ENCODE assay signal across 13 cellular contexts in the genomic region with DNA sequence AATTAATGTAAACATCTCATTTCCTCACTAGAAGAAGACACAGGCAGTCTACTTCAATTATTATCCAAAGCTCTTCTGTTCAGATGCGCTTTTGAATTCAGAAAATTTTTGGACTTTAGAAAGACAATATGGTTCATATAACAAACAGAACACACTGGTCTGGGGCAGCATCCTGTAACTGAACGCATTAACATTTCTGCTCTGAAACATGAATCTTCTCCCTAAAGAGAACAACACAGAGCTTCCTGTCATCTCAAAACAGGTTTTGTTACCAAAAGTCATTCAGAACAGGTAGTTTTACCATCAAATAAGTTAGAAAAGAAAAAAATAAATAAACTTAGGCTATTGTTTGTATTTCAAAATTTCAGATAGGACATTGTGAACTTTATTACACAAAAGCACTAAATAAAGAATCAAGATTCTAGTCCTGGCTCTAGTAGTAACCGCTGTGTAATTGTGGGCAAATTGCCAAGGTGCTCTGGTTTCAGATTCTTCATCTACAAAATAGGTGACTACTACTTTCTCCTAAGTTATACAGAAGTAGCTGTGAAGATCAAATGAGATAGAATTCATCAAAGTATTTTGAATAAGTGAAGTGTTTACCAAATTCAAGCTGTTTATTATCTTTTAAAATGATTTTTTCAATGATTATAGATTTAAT.
DNase-seq lines count a peak whose midpoint lies in the region; ATAC-seq and TF ChIP-seq lines count a peak whose summit lies in the region.
"Had no signal": no experiment of that assay in that cellular context is flagged by ENCODE, and none has a peak within 500 bp of the region (broad histone marks: within the 10 kb centered on the region; RNA-seq: fewer than 3 reads in every experiment).

No MANE protein-coding gene starts in this region.

- no peaks in the 10 kb centered on the region for H3K9me3 ChIP-seq in left lung
- H3K9me3 ChIP-seq in HAP-1 = no peaks in the 10 kb centered on the region

- H3K4me3 ChIP-seq in GM12865 (ENCODE audit: low read depth, low read length) = no peak overlapping the region
- H3K4me3 ChIP-seq in brain microvascular endothelial cell (ENCODE audit: low read depth, low read length) = no peak overlapping the region
- no peak overlapping the region for H3K4me3 ChIP-seq in left lung
- H3K4me3 ChIP-seq in HAP-1 = no peak overlapping the region

- H3K27ac ChIP-seq in brain microvascular endothelial cell (no peak overlapping the region), left lung (no peak overlapping the region)
- H3K27ac ChIP-seq: 22Rv1 had no signal

- H3K27me3 Mint-ChIP-seq in T-helper 2 cell treated with Interferon-gamma antibody and Interleukin-4, amounts not matched to agents 5 μg/mL and 100 μg/mL, for 36 hours (ENCODE audit: low read depth) = peaks cover 7% of the 10 kb centered on the region
- H3K27me3 Mint-ChIP-seq: dendritic cell treated with granulocyte-macrophage colony-stimulating factor and Interleukin-4, amounts not matched to agents 40 ng/mL and 50 ng/mL, for 4 days had no signal

- H3K9me3 Mint-ChIP-seq in T-helper 2 cell treated with Interferon-gamma antibody and Interleukin-4, amounts not matched to agents 5 μg/mL and 100 μg/mL, for 36 hours = no peaks in the 10 kb centered on the region
- H3K9me3 Mint-ChIP-seq: dendritic cell treated with granulocyte-macrophage colony-stimulating factor and Interleukin-4, amounts not matched to agents 40 ng/mL and 50 ng/mL, for 4 days; WTC11 had no signal

- H3K36me3 Mint-ChIP-seq in T-helper 2 cell treated with Interferon-gamma antibody and Interleukin-4, amounts not matched to agents 5 μg/mL and 100 μg/mL, for 36 hours (ENCODE audit: low read depth) = no peaks in the 10 kb centered on the region
- H3K36me3 Mint-ChIP-seq: WTC11 had no signal

- H3K4me1 ChIP-seq in left lung (peaks cover 5 to 12% of the 10 kb centered on the region in 2 donors), HAP-1 (no peaks in the 10 kb centered on the region)

- H3K27me3 ChIP-seq in brain microvascular endothelial cell (replicated peaks) (no peaks in the 10 kb centered on the region), left lung (no peaks in the 10 kb centered on the region), HAP-1 (ENCODE audit: low read depth) (no peaks in the 10 kb centered on the region; the same call in 1 of the 2 replicates)

- H3K36me3 ChIP-seq in brain microvascular endothelial cell (replicated peaks) (no peaks in the 10 kb centered on the region), left lung (no peaks in the 10 kb centered on the region), HAP-1 (replicated peaks) (no peaks in the 10 kb centered on the region)

- TF ChIP-seq CTCF in GM12865 (IDR thresholded peaks at IDR 0.05; ENCODE audit: insufficient read depth, low read depth, low read length, missing control alignments) = no peak
- no peak for TF ChIP-seq CTCF in brain microvascular endothelial cell (IDR thresholded peaks at IDR 0.05; ENCODE audit: low read depth, low read length, missing control alignments)
- no peak for TF ChIP-seq CTCF in left lung (IDR thresholded peaks at IDR 0.05)

- no peak overlapping the region for H3K4me3 Mint-ChIP-seq in T-helper 2 cell treated with Interferon-gamma antibody and Interleukin-4, amounts not matched to agents 5 μg/mL and 100 μg/mL, for 36 hours
- H3K4me3 Mint-ChIP-seq: dendritic cell treated with granulocyte-macrophage colony-stimulating factor and Interleukin-4, amounts not matched to agents 40 ng/mL and 50 ng/mL, for 4 days; WTC11 had no signal

- in situ Hi-C loops in brain microvascular endothelial cell (cut with HindIII; ENCODE audit: low pct_ligation_motif_present, low sequenced_read_pairs) = no loop called here
- in situ Hi-C loops in HAP-1 (cut with MboI; ENCODE audit: low sequenced_read_pairs) = no loop called here

- ATAC-seq in left lung = peak; percentile 34
- no peak for ATAC-seq in GM18909 (IDR thresholded peaks at IDR 0.05; ENCODE audit: poor library complexity, unreplicated experiment)

- DNase-seq in DMS 273 (lab: John Stamatoyannopoulos, UW; ENCODE audit: unreplicated experiment) (peak; percentile 68), DMS 273 treated with DMSO at 0.1 percent for 48 hours (lab: John Stamatoyannopoulos, UW) (no peak), GM12865 (ENCODE audit: low read depth) (peak; percentile 7), brain microvascular endothelial cell (peak; percentile 1), left lung (no peak), HAP-1 (ENCODE audit: low spot score in 2 of 2) (no peak)
- no peak for DNase-seq in T-helper 2 cell treated with Interferon-gamma antibody and Interleukin-4, amounts not matched to agents 5 μg/mL and 100 μg/mL, for 36 hours (ENCODE audit: low spot score)
- DNase-seq: EL; stimulated activated naive CD8-positive, alpha-beta T cell treated with anti-CD3 and anti-CD28 coated beads, Interleukin-15, Interleukin-2, amounts not matched to agents 100 U/mL and 50 U/mL, for 24 hours had no signal

- no peak overlapping the region for H3K27ac Mint-ChIP-seq in T-helper 2 cell treated with Interferon-gamma antibody and Interleukin-4, amounts not matched to agents 5 μg/mL and 100 μg/mL, for 36 hours
- H3K27ac Mint-ChIP-seq: WTC11 had no signal

- peaks cover 4% of the 10 kb centered on the region for H3K4me1 Mint-ChIP-seq in T-helper 2 cell treated with Interferon-gamma antibody and Interleukin-4, amounts not matched to agents 5 μg/mL and 100 μg/mL, for 36 hours (ENCODE audit: low read depth)
- H3K4me1 Mint-ChIP-seq: WTC11 had no signal

- intact Hi-C loops in left lung (cut with DNase I) = no loop called here

Comparison
In these comparisons a context has a peak if more than half of its experiments do, and no peak if none do; other contexts are left out.
1. DNase-seq: peak in DMS 273 (single experiment), GM12865 (single experiment) and brain microvascular endothelial cell (single experiment); none in DMS 273 treated with DMSO at 0.1 percent for 48 hours (single experiment), left lung (0 of 2), T-helper 2 cell treated with Interferon-gamma antibody and Interleukin-4, amounts not matched to agents 5 μg/mL and 100 μg/mL, for 36 hours (single experiment) and HAP-1 (0 of 2).